Comparison of ENCODE assay signal across 8 cellular contexts in genomic region chr9:124774131-124774978, GRCh38. TPM values are rescaled to one million over a fixed set of nuclear protein-coding genes. Genes with fewer than 3 reads are reported as not detected.
DNase-seq lines count a peak whose midpoint lies in the region; ATAC-seq and TF ChIP-seq lines count a peak whose summit lies in the region.

No MANE protein-coding gene starts in this region.

- no peaks in the 10 kb centered on the region for H3K36me3 ChIP-seq in heart left ventricle

- TF ChIP-seq CTCF in NB4 (IDR thresholded peaks at IDR 0.05; ENCODE audit: low read depth, low read length) (peak; percentile 68), heart left ventricle (IDR thresholded peaks at IDR 0.05) (peak; percentile 75 to 93 (median 88))

- peak overlapping the region; percentile 70 for H3K27ac Mint-ChIP-seq in activated naive CD8-positive, alpha-beta T cell

- peaks cover 0 to 12% (median 0%) of the 10 kb centered on the region in 9 donors for H3K27me3 ChIP-seq in heart left ventricle

- H3K9me3 ChIP-seq in heart left ventricle, result no peaks in the 10 kb centered on the region

- DNase-seq in SIG-M5 treated with dmso at 0.1 percent for 504 hours (lab: John Stamatoyannopoulos, UW; ENCODE audit: unreplicated experiment), result peak; percentile 70
- no peak for DNase-seq in SIG-M5 (lab: John Stamatoyannopoulos, UW)
- peak; percentile 88 for DNase-seq in NB4 (ENCODE audit: low read depth)
- DNase-seq in SKM-1 treated with dmso at 0.1 percent for 144 hours (lab: John Stamatoyannopoulos, UW; ENCODE audit: unreplicated experiment), result peak; percentile 76
- DNase-seq in heart left ventricle, result peak; percentile 82 to 88 (median 84)
- peak; percentile 67 for DNase-seq in putamen (ENCODE audit: low spot score)

- H3K9me3 Mint-ChIP-seq in activated naive CD8-positive, alpha-beta T cell (ENCODE audit: low read depth), result no peaks in the 10 kb centered on the region

- intact Hi-C loops in heart left ventricle (cut with DNase I), result loop anchor here in 9 of 10 donors (1.0 to 10.0 kb wide), 10 partner anchors 78 to 603 kb away; partner anchors contain the start of genes WDR38 (in 8 of the 9), SCAI (in 4 of the 9) and GOLGA1 (in 1 of the 9)

- TF ChIP-seq POLR2A in NB4 (IDR thresholded peaks at IDR 0.05; ENCODE audit: extremely low read depth, insufficient read length) (no peak), heart left ventricle (IDR thresholded peaks at IDR 0.05) (no peak)

- 33 to 38% (median 35%) methylated on average over 15 of the region's 15 CpGs for WGBS in heart left ventricle, 4 donors

- peaks cover 0 to 56% (median 33%) of the 10 kb centered on the region in 12 donors for H3K4me1 ChIP-seq in heart left ventricle

- peaks cover 40% of the 10 kb centered on the region for H3K4me1 Mint-ChIP-seq in activated naive CD8-positive, alpha-beta T cell (ENCODE audit: low read depth)

- peak in 3 of 4 donors; percentile 18 to 30 (median 19) for ATAC-seq in heart left ventricle
- no peak for ATAC-seq in GM19328 (IDR thresholded peaks at IDR 0.05; ENCODE audit: unreplicated experiment)

- H3K27ac ChIP-seq in heart left ventricle, result peak overlapping the region in 2 of 12 donors; percentile 16 to 39

- peak overlapping the region; percentile 60 for H3K4me3 Mint-ChIP-seq in activated naive CD8-positive, alpha-beta T cell

- H3K27me3 Mint-ChIP-seq in activated naive CD8-positive, alpha-beta T cell, result peaks cover 43% of the 10 kb centered on the region

- no peaks in the 10 kb centered on the region for H3K36me3 Mint-ChIP-seq in activated naive CD8-positive, alpha-beta T cell

- H3K4me3 ChIP-seq in NB4 (ENCODE audit: low read depth, low read length), result no peak overlapping the region
- no peak overlapping the region for H3K4me3 ChIP-seq in heart left ventricle

RNA-seq across cellular contexts. Expression of gene OLFML2A, which starts 2.6 kb away (rescaled TPM):
- 10 to 100 TPM; 15.5 to 71.1 (median 37.3) TPM for total RNA-seq in heart left ventricle
- polyA plus RNA-seq in heart left ventricle, result 1 to 10 TPM; 8.5 to 9.9 TPM

RNA-seq across cellular contexts. Expression of gene NR6A1, which starts 3.2 kb away (rescaled TPM):
- 1 to 10 TPM; 1.1 to 5.7 (median 1.6) TPM for total RNA-seq in heart left ventricle
- under 1 TPM; 0.65 to 0.84 TPM for polyA plus RNA-seq in heart left ventricle
